ENCODE assay signal across 8 cellular contexts in genomic region chr16:19522369-19523159, GRCh38. TPM values are rescaled to one million over a fixed set of nuclear protein-coding genes. Genes with fewer than 3 reads are reported as not detected.
DNase-seq lines count a peak whose midpoint lies in the region; ATAC-seq and TF ChIP-seq lines count a peak whose summit lies in the region.

No MANE protein-coding gene starts in this region.

- BruUV-seq in MCF 10A (replicated peaks; lab: Mats Ljungman, UMichigan): no TSS peak

- no peak for TF ChIP-seq CTCF in MCF 10A (IDR thresholded peaks at IDR 0.05; ENCODE audit: unreplicated experiment)
- no peak for TF ChIP-seq CTCF in natural killer cell (IDR thresholded peaks at IDR 0.05)

- no peak for ATAC-seq in natural killer cell
- no peak for ATAC-seq in HG02571 (IDR thresholded peaks at IDR 0.05; ENCODE audit: unreplicated experiment)

- H3K4me3 ChIP-seq in BLaER1 treated with 17β-estradiol and CSF1 and Interleukin-3, amounts not matched to agents 10 nM and 100 nM: peak overlapping the region in 9 of 10 experiments; percentile 74 to 95 (median 92); a peak in 15 of 20 replicates

- H3K4me1 ChIP-seq in BLaER1 treated with 17β-estradiol and CSF1 and Interleukin-3, amounts not matched to agents 10 nM and 100 nM: peaks cover 46 to 64% (median 52%) of the 10 kb centered on the region in 10 experiments

- peak overlapping the region; percentile 79 to 97 (median 91) for H3K4me2 ChIP-seq in BLaER1 treated with 17β-estradiol and CSF1 and Interleukin-3, amounts not matched to agents 10 nM and 100 nM

- H3K36me3 Mint-ChIP-seq in IgD-negative memory B cell (peaks cover 3% of the 10 kb centered on the region), MCF 10A (ENCODE audit: insufficient read depth, unreplicated experiment) (peaks cover 11% of the 10 kb centered on the region), natural killer cell (peaks cover 6% of the 10 kb centered on the region)

- H4K20me1 ChIP-seq in BLaER1 treated with 17β-estradiol and CSF1 and Interleukin-3, amounts not matched to agents 10 nM and 100 nM: peaks cover 0 to 7% (median 0%) of the 10 kb centered on the region in 11 experiments; a peak in 7 of 22 replicates

- H3K9me3 Mint-ChIP-seq in IgD-negative memory B cell (no peaks in the 10 kb centered on the region), MCF 10A (ENCODE audit: unreplicated experiment) (no peaks in the 10 kb centered on the region), natural killer cell (no peaks in the 10 kb centered on the region)

- peaks cover 0 to 18% (median 4%) of the 10 kb centered on the region in 11 experiments; a peak in 11 of 22 replicates for H3K36me3 ChIP-seq in BLaER1 treated with 17β-estradiol and CSF1 and Interleukin-3, amounts not matched to agents 10 nM and 100 nM

- POLR2A ChIA-PET in MCF 10A (lab: Yijun Ruan, JAX): interaction anchor here (1.1 to 2.4 kb wide), 5 partner anchors 14 to 732 kb away, joined by 3 to 12 read pairs (median 3); partner anchors contain the start of genes RPS15A and VPS35L

- H3K27me3 Mint-ChIP-seq in IgD-negative memory B cell (no peaks in the 10 kb centered on the region), MCF 10A (ENCODE audit: insufficient read depth, unreplicated experiment) (no peaks in the 10 kb centered on the region), natural killer cell (ENCODE audit: low read depth in 2 of 2) (no peaks in the 10 kb centered on the region)

- H3K4me3 Mint-ChIP-seq in IgD-negative memory B cell: peak overlapping the region; percentile 96 to 98 (median 98)
- peak overlapping the region; percentile 87 for H3K4me3 Mint-ChIP-seq in MCF 10A (ENCODE audit: unreplicated experiment)
- H3K4me3 Mint-ChIP-seq in natural killer cell: peak overlapping the region; percentile 98

- no peak for DNase-seq in MCF 10A (ENCODE audit: unreplicated experiment)
- DNase-seq in natural killer cell: no peak
- no peak for DNase-seq in AG08396 (ENCODE audit: low spot score)
- DNase-seq in hepatic stellate cell (ENCODE audit: low spot score): no peak
- DNase-seq in activated CD8-positive, alpha-beta memory T cell treated with anti-CD3 and anti-CD28 coated beads, Interleukin-2, amount 50 U/mL, for 48 hours: no peak

- intact Hi-C loops in MCF 10A (cut with micrococcal nuclease): loop anchor here (1.0 kb wide), 1 partner anchor 33 kb away; the partner anchor contains the start of gene VPS35L
- intact Hi-C loops in natural killer cell (cut with micrococcal nuclease): loop anchor here (1.0 kb wide), 1 partner anchor 33 kb away; the partner anchor contains the start of gene VPS35L

- peaks cover 34 to 36% (median 36%) of the 10 kb centered on the region in 3 donors for H3K4me1 Mint-ChIP-seq in IgD-negative memory B cell
- peaks cover 35% of the 10 kb centered on the region for H3K4me1 Mint-ChIP-seq in MCF 10A (ENCODE audit: insufficient read depth, unreplicated experiment)
- peaks cover 55 to 64% of the 10 kb centered on the region in 2 donors for H3K4me1 Mint-ChIP-seq in natural killer cell

- CTCF ChIA-PET in MCF 10A (lab: Yijun Ruan, JAX): interaction anchor here (0.7 kb wide), 1 partner anchor 325 kb away, joined by 3 read pairs; no protein-coding TSS in a partner anchor

- H3K9me3 ChIP-seq in BLaER1 treated with 17β-estradiol and CSF1 and Interleukin-3, amounts not matched to agents 10 nM and 100 nM (replicated peaks in 1 of 11): no peaks in the 10 kb centered on the region

- H3K27ac Mint-ChIP-seq in IgD-negative memory B cell (peak overlapping the region; percentile 79 to 91 (median 85)), MCF 10A (ENCODE audit: low read depth, unreplicated experiment) (peak overlapping the region; percentile 85), natural killer cell (peak overlapping the region; percentile 92 to 94)

- peak overlapping the region in 7 of 11 experiments; percentile 78 to 88 (median 87); a peak in 11 of 22 replicates for H3K9ac ChIP-seq in BLaER1 treated with 17β-estradiol and CSF1 and Interleukin-3, amounts not matched to agents 10 nM and 100 nM

- no peaks in the 10 kb centered on the region for H3K27me3 ChIP-seq in BLaER1 treated with 17β-estradiol and CSF1 and Interleukin-3, amounts not matched to agents 10 nM and 100 nM

- H3K27ac ChIP-seq in BLaER1 treated with 17β-estradiol and CSF1 and Interleukin-3, amounts not matched to agents 10 nM and 100 nM: peak overlapping the region in 7 of 11 experiments; percentile 73 to 87 (median 81); a peak in 10 of 22 replicates

RNA-seq across cellular contexts. Expression of gene GDE1, which starts 0.7 kb away (rescaled TPM):
- 28.4 TPM for polyA plus RNA-seq in IgD-negative memory B cell
- total RNA-seq in MCF 10A (2022) (44.7 and 44.9 TPM in 2 replicates), natural killer cell (10 to 100 TPM; 35.5 to 40.4 (median 35.9) TPM)

RNA-seq across cellular contexts. Expression of gene CCP110, which starts 1.2 kb away (rescaled TPM):
- polyA plus RNA-seq in IgD-negative memory B cell: 6.1 TPM
- 14.2 and 16.2 TPM in 2 replicates for total RNA-seq in MCF 10A (2022)
- 10 to 100 TPM; 14.1 to 18.0 (median 17.5) TPM for total RNA-seq in natural killer cell

RNA-seq across cellular contexts. Expression of gene VPS35L, which starts 32.9 kb away (rescaled TPM):
- polyA plus RNA-seq in IgD-negative memory B cell: 38.2 TPM
- total RNA-seq in MCF 10A (2022) (50.2 and 55.5 TPM in 2 replicates), natural killer cell (10 to 100 TPM; 37.4 to 53.5 (median 44.4) TPM)
